Comparison of ENCODE assay signal across 1 cellular context in genomic region chr1:203338335-203339036, GRCh38.
TF ChIP-seq lines count a peak whose summit lies in the region.

No MANE protein-coding gene starts in this region.

TF ChIP-seq in WTC11, 78 proteins besides CTCF, POLR2A, EP300 and RAD21 (continued from another document):
- TF ChIP-seq ZNF281 (CRISPR knock-in tag; IDR thresholded peaks at IDR 0.05) (no peak), IRF2 (CRISPR knock-in tag; IDR thresholded peaks at IDR 0.05; ENCODE audit: borderline replicate concordance, low read depth) (no peak), AR (CRISPR knock-in tag; IDR thresholded peaks at IDR 0.05) (no peak)
